1 cellular context compared by ENCODE assay signal in the genomic region with DNA sequence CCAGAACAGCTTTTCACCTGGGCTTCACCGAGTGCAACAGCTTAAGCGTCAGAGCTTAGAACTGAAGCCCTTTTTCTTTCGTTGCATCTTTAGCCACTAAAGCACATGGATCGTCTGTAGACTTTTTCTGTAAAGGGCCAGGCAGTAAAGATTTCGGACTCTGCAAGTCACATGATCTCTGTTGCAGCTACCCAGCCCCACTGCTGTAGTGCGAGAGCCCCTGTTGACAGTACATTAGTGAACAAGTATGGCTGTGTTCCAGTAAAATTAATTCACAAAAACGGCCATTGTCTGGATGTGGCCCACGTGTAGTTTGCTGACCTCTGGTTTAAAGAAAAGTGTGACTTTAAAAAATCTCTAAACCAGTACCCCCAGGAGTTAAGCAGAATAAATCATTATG.
A peak's percentile ranks its signal among the peaks of the same experiment; 100 is the strongest.
TF ChIP-seq lines count a peak whose summit lies in the region.

No MANE protein-coding gene starts in this region.

TF ChIP-seq in K562, 482 proteins besides CTCF, POLR2A, EP300 and RAD21:
- no peak for TF ChIP-seq GABPB1 (CRISPR knock-in tag; IDR thresholded peaks at IDR 0.05)
- peak; percentile 71 for TF ChIP-seq TFE3 (CRISPR knock-in tag; IDR thresholded peaks at IDR 0.05)
